Comparison of ENCODE assay signal across 11 cellular contexts in genomic region chr14:94831085-94831484, GRCh38.
"Had no signal": no experiment of that assay in that cellular context is flagged by ENCODE, and none has a peak within 500 bp of the region (broad histone marks: within the 10 kb centered on the region; RNA-seq: fewer than 3 reads in every experiment).

No MANE protein-coding gene starts in this region.

- H3K4me1 ChIP-seq: HAP-1 had no signal

- H3K9me3 ChIP-seq: HAP-1 had no signal

- H3K4me3 ChIP-seq: GM23248, GM23338, HAP-1 had no signal

- H3K27ac Mint-ChIP-seq: GM23338, H9, HFFc6 had no signal

- H3K4me3 Mint-ChIP-seq: GM23338, H9, HFFc6 had no signal

- H3K36me3 ChIP-seq: HAP-1 had no signal

- DNase-seq: GM23248, GOT3, H7, H9, HCEC 1CT, HFFc6 had no signal

- H3K4me2 ChIP-seq: GM23338 had no signal

- ATAC-seq: GM23338, HCT116 had no signal

- FAIRE-seq: H1, H54 had no signal

- H3K27ac ChIP-seq: GM23248 had no signal
